2 cellular contexts compared by ENCODE assay signal in the genomic region with DNA sequence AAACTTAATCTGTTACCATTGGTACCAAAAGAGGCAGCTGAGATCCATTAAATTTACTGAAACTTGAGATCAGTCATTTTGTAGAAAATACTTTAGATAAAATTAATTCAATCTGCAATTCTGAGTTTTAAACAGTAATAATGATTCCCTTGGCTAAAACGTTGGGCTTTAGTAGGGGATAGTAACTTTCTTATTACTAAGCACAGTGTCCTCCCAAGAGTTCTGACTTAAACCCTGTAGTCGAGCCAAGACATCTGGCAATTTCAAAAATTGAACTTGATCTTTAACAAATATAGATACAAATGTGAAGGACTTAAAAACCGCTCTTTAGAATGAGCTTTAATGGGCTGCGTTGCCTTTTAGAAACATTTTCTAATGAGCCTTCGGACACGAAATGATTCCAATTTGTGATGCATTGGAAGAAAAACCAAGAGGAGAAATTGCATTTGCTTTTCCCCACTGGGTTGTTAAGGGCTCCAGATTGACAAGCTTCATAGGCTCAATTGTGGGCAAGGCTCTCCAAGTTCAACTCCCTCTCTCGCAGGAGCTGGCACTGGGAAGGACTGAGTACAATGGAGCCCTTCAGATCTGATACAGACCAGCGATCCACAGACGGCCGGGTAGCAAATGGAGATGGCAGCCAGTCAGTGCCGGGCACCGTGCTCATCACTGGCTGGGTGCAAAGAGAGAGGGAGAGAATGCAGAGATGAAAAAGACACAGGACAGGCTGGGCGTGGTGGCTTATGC.
TF ChIP-seq lines count a peak whose summit lies in the region.

No MANE protein-coding gene starts in this region.

TF ChIP-seq in SK-N-SH treated with all-trans-retinoic acid at 6 μM for 48 hours, 23 proteins besides CTCF, POLR2A, EP300 and RAD21 (continued from another document):
- TF ChIP-seq, protein P1, sequence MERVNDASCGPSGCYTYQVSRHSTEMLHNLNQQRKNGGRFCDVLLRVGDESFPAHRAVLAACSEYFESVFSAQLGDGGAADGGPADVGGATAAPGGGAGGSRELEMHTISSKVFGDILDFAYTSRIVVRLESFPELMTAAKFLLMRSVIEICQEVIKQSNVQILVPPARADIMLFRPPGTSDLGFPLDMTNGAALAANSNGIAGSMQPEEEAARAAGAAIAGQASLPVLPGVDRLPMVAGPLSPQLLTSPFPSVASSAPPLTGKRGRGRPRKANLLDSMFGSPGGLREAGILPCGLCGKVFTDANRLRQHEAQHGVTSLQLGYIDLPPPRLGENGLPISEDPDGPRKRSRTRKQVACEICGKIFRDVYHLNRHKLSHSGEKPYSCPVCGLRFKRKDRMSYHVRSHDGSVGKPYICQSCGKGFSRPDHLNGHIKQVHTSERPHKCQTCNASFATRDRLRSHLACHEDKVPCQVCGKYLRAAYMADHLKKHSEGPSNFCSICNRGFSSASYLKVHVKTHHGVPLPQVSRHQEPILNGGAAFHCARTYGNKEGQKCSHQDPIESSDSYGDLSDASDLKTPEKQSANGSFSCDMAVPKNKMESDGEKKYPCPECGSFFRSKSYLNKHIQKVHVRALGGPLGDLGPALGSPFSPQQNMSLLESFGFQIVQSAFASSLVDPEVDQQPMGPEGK (CRISPR knock-in tag; IDR thresholded peaks at IDR 0.05; ENCODE audit: borderline replicate concordance): no peak
- TF ChIP-seq ZNF70 (CRISPR knock-in tag; IDR thresholded peaks at IDR 0.05) (no peak), BACH2 (CRISPR knock-in tag; IDR thresholded peaks at IDR 0.05; ENCODE audit: borderline replicate concordance) (no peak), ZNF8 (CRISPR knock-in tag; IDR thresholded peaks at IDR 0.05) (no peak), SNAI2 (CRISPR knock-in tag; IDR thresholded peaks at IDR 0.05) (no peak), TCF4 (CRISPR knock-in tag; IDR thresholded peaks at IDR 0.05; ENCODE audit: borderline replicate concordance) (no peak)
- TF ChIP-seq, protein P2, sequence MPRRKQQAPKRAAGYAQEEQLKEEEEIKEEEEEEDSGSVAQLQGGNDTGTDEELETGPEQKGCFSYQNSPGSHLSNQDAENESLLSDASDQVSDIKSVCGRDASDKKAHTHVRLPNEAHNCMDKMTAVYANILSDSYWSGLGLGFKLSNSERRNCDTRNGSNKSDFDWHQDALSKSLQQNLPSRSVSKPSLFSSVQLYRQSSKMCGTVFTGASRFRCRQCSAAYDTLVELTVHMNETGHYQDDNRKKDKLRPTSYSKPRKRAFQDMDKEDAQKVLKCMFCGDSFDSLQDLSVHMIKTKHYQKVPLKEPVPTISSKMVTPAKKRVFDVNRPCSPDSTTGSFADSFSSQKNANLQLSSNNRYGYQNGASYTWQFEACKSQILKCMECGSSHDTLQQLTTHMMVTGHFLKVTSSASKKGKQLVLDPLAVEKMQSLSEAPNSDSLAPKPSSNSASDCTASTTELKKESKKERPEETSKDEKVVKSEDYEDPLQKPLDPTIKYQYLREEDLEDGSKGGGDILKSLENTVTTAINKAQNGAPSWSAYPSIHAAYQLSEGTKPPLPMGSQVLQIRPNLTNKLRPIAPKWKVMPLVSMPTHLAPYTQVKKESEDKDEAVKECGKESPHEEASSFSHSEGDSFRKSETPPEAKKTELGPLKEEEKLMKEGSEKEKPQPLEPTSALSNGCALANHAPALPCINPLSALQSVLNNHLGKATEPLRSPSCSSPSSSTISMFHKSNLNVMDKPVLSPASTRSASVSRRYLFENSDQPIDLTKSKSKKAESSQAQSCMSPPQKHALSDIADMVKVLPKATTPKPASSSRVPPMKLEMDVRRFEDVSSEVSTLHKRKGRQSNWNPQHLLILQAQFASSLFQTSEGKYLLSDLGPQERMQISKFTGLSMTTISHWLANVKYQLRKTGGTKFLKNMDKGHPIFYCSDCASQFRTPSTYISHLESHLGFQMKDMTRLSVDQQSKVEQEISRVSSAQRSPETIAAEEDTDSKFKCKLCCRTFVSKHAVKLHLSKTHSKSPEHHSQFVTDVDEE (CRISPR knock-in tag; IDR thresholded peaks at IDR 0.05): no peak
- TF ChIP-seq, protein P3, sequence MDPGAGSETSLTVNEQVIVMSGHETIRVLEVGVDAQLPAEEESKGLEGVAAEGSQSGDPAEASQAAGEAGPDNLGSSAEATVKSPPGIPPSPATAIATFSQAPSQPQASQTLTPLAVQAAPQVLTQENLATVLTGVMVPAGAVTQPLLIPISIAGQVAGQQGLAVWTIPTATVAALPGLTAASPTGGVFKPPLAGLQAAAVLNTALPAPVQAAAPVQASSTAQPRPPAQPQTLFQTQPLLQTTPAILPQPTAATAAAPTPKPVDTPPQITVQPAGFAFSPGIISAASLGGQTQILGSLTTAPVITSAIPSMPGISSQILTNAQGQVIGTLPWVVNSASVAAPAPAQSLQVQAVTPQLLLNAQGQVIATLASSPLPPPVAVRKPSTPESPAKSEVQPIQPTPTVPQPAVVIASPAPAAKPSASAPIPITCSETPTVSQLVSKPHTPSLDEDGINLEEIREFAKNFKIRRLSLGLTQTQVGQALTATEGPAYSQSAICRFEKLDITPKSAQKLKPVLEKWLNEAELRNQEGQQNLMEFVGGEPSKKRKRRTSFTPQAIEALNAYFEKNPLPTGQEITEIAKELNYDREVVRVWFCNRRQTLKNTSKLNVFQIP (CRISPR knock-in tag; IDR thresholded peaks at IDR 0.05; ENCODE audit: borderline replicate concordance, low read depth): no peak

TF ChIP-seq in SK-N-SH, 30 proteins besides CTCF, POLR2A, EP300 and RAD21 (continued from another document):
- TF ChIP-seq RFX5 (IDR thresholded peaks at IDR 0.05; ENCODE audit: low read length): no peak
- TF ChIP-seq, protein P4, sequence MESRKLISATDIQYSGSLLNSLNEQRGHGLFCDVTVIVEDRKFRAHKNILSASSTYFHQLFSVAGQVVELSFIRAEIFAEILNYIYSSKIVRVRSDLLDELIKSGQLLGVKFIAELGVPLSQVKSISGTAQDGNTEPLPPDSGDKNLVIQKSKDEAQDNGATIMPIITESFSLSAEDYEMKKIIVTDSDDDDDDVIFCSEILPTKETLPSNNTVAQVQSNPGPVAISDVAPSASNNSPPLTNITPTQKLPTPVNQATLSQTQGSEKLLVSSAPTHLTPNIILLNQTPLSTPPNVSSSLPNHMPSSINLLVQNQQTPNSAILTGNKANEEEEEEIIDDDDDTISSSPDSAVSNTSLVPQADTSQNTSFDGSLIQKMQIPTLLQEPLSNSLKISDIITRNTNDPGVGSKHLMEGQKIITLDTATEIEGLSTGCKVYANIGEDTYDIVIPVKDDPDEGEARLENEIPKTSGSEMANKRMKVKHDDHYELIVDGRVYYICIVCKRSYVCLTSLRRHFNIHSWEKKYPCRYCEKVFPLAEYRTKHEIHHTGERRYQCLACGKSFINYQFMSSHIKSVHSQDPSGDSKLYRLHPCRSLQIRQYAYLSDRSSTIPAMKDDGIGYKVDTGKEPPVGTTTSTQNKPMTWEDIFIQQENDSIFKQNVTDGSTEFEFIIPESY (IDR thresholded peaks at IDR 0.05; ENCODE audit: borderline replicate concordance, low read depth): no peak
- no peak for TF ChIP-seq MXI1 (IDR thresholded peaks at IDR 0.05; ENCODE audit: low read depth, low read length)
- TF ChIP-seq RXRA (IDR thresholded peaks at IDR 0.05; ENCODE audit: borderline replicate concordance, low read depth): no peak
- TF ChIP-seq MEF2A (IDR thresholded peaks at IDR 0.05; ENCODE audit: borderline replicate concordance, low read depth): no peak
